ENCODE assay signal across 8 cellular contexts in genomic region chr5:154860123-154860522, GRCh38. TPM values are rescaled to one million over a fixed set of nuclear protein-coding genes. Genes with fewer than 3 reads are reported as not detected.
A peak's percentile ranks its signal among the peaks of the same experiment; 100 is the strongest.
DNase-seq lines count a peak whose midpoint lies in the region; ATAC-seq and TF ChIP-seq lines count a peak whose summit lies in the region.

No MANE protein-coding gene starts in this region.

- no peaks in the 10 kb centered on the region for H3K27me3 ChIP-seq in KMS-11 (ENCODE audit: insufficient read depth, low read depth)
- no peaks in the 10 kb centered on the region for H3K27me3 ChIP-seq in tibial nerve

- H3K27ac ChIP-seq in KMS-11: no peak overlapping the region
- H3K27ac ChIP-seq in tibial nerve: peak overlapping the region in 3 of 4 donors; percentile 94 to 98 (median 96)

- H3K36me3 ChIP-seq in KMS-11 (ENCODE audit: insufficient read depth) (no peaks in the 10 kb centered on the region), tibial nerve (peaks cover 0 to 14% (median 0%) of the 10 kb centered on the region in 3 donors)

- no peaks in the 10 kb centered on the region; the same call in 1 of the 2 replicates for H4K20me1 ChIP-seq in KMS-11 (ENCODE audit: insufficient read depth)

- TF ChIP-seq POLR2A in tibial nerve (IDR thresholded peaks at IDR 0.05): no peak

- H3K9ac ChIP-seq in KMS-11: no peak overlapping the region

- H3K9me3 Mint-ChIP-seq in activated naive CD8-positive, alpha-beta T cell treated with anti-CD3 and anti-CD28 coated beads, Interleukin-2, amount 50 U/mL, for 24 hours: no peaks in the 10 kb centered on the region

- no peak for ATAC-seq in activated naive CD8-positive, alpha-beta T cell treated with anti-CD3 and anti-CD28 coated beads, Interleukin-2, amount 50 U/mL, for 24 hours
- ATAC-seq in HG03378 (IDR thresholded peaks at IDR 0.05; ENCODE audit: unreplicated experiment): no peak

- DNase-seq in AG04449 (ENCODE audit: low read depth, low spot score) (no peak), kidney tubule cell (ENCODE audit: low spot score) (peak; percentile 72), tibial nerve (ENCODE audit: low spot score in 2 of 2) (no peak), GM10248 (ENCODE audit: extremely low spot score) (no peak), NCI-H187 treated with DMSO at 0.1 percent for 48 hours (lab: John Stamatoyannopoulos, UW) (no peak)
- peak; percentile 13 for DNase-seq in activated naive CD8-positive, alpha-beta T cell treated with anti-CD3 and anti-CD28 coated beads, Interleukin-2, amount 50 U/mL, for 24 hours

- H3K27ac Mint-ChIP-seq in activated naive CD8-positive, alpha-beta T cell treated with anti-CD3 and anti-CD28 coated beads, Interleukin-2, amount 50 U/mL, for 24 hours: peak overlapping the region; percentile 99

- CTCF ChIA-PET in AG04449 (lab: Yijun Ruan, JAX): interaction anchor here (1.1 to 1.6 kb wide), 3 partner anchors 8 to 212 kb away, joined by 3 to 4 read pairs (median 3); no protein-coding TSS in a partner anchor
- CTCF ChIA-PET in GM10248 (lab: Yijun Ruan, JAX): interaction anchor here (0.6 to 1.7 kb wide), 4 partner anchors 9 to 209 kb away, joined by 3 to 4 read pairs (median 3); partner anchors contain the start of gene FAXDC2

- peak in 1 of 2 donors; percentile 67 for TF ChIP-seq EP300 in tibial nerve (IDR thresholded peaks at IDR 0.05)

- peaks cover 42% of the 10 kb centered on the region for H3K79me2 ChIP-seq in KMS-11 (ENCODE audit: insufficient read depth, low read depth)

- H3K4me2 ChIP-seq in KMS-11: peak overlapping the region; percentile 59; the same call in 1 of the 2 replicates

- H3K27me3 Mint-ChIP-seq in activated naive CD8-positive, alpha-beta T cell treated with anti-CD3 and anti-CD28 coated beads, Interleukin-2, amount 50 U/mL, for 24 hours: no peaks in the 10 kb centered on the region

- POLR2A ChIA-PET in AG04449 (lab: Yijun Ruan, JAX): interaction anchor here (0.6 kb wide), 1 partner anchor 61 kb away, joined by 3 read pairs; no protein-coding TSS in a partner anchor
- POLR2A ChIA-PET in GM10248 (lab: Yijun Ruan, JAX): interaction anchor here (0.9 kb wide), 1 partner anchor 12 kb away, joined by 3 read pairs; no protein-coding TSS in a partner anchor

- no peak overlapping the region for H2AFZ ChIP-seq in KMS-11 (ENCODE audit: low read depth)

- no peak for TF ChIP-seq CTCF in AG04449 (IDR thresholded peaks at IDR 0.05; ENCODE audit: insufficient read depth, low read length, missing control alignments)
- TF ChIP-seq CTCF in KMS-11 (conservative IDR thresholded peaks at IDR 0.05; ENCODE audit: low read depth, low read length): no peak
- TF ChIP-seq CTCF in tibial nerve (IDR thresholded peaks at IDR 0.05): no peak
- no peak for TF ChIP-seq CTCF in GM10248 (IDR thresholded peaks at IDR 0.05; ENCODE audit: control extremely low read depth, extremely low read depth, low read depth, missing control alignments)

- H3K4me3 ChIP-seq in AG04449 (ENCODE audit: low read depth, low read length) (peak overlapping the region; percentile 86), KMS-11 (IDR thresholded peaks at IDR 0.05; ENCODE audit: insufficient read depth, low read depth, low read length) (no peak overlapping the region), tibial nerve (peak overlapping the region; percentile 72 to 90 (median 79))

- WGBS in tibial nerve, 2 donors: 29 to 32% methylated on average over 5 of the region's 5 CpGs

- peaks cover 56% of the 10 kb centered on the region for H3K4me1 Mint-ChIP-seq in activated naive CD8-positive, alpha-beta T cell treated with anti-CD3 and anti-CD28 coated beads, Interleukin-2, amount 50 U/mL, for 24 hours

- peaks cover 45% of the 10 kb centered on the region for H3K4me1 ChIP-seq in KMS-11 (ENCODE audit: low read depth, poor library complexity, severe bottlenecking)
- H3K4me1 ChIP-seq in tibial nerve: peaks cover 0 to 54% (median 30%) of the 10 kb centered on the region in 4 donors

- H3K36me3 Mint-ChIP-seq in activated naive CD8-positive, alpha-beta T cell treated with anti-CD3 and anti-CD28 coated beads, Interleukin-2, amount 50 U/mL, for 24 hours (ENCODE audit: low read depth): peaks cover 31% of the 10 kb centered on the region

- H3K9me3 ChIP-seq in tibial nerve: no peaks in the 10 kb centered on the region

- peak overlapping the region; percentile 99 for H3K4me3 Mint-ChIP-seq in activated naive CD8-positive, alpha-beta T cell treated with anti-CD3 and anti-CD28 coated beads, Interleukin-2, amount 50 U/mL, for 24 hours

RNA-seq across cellular contexts. Expression of gene CNOT8, which starts 1.7 kb away (rescaled TPM):
- 100 to 1,000 TPM in 2 of 4 donors, 10 to 100 TPM in 2; 83.9 to 136 (median 102) TPM for total RNA-seq in tibial nerve

RNA-seq across cellular contexts. Expression of gene FAXDC2, which starts 9.7 kb away (rescaled TPM):
- 100 to 1,000 TPM in 1 of 4 donors, 10 to 100 TPM in 3; 57.6 to 154 (median 75.8) TPM for total RNA-seq in tibial nerve

Comparison
In these comparisons a context has a peak if more than half of its experiments do, and no peak if none do; other contexts are left out.
1. DNase-seq: peak in activated naive CD8-positive, alpha-beta T cell treated with anti-CD3 and anti-CD28 coated beads, Interleukin-2, amount 50 U/mL, for 24 hours (single experiment) and kidney tubule cell (single experiment); none in AG04449 (single experiment), tibial nerve (0 of 2), GM10248 (single experiment) and NCI-H187 treated with DMSO at 0.1 percent for 48 hours (single experiment).